27 cellular contexts compared by ENCODE assay signal in genomic region chr5:175102717-175103116, GRCh38.
"Had no signal": no experiment of that assay in that cellular context is flagged by ENCODE, and none has a peak within 500 bp of the region (broad histone marks: within the 10 kb centered on the region; RNA-seq: fewer than 3 reads in every experiment).

No MANE protein-coding gene starts in this region.

- H3K27me3 ChIP-seq: stomach, suprapubic skin, testis, thyroid gland, tibial artery, tibial nerve, transverse colon, upper lobe of left lung, uterus, vagina had no signal

- H3K36me3 ChIP-seq: stomach, suprapubic skin, thoracic aorta, thyroid gland, tibial artery, tibial nerve, transverse colon, upper lobe of left lung, upper lobe of right lung, uterus, vagina had no signal

- H3K4me3 ChIP-seq: stomach, suprapubic skin, testis, thoracic aorta, thyroid gland, tibial artery, tibial nerve, transverse colon, upper lobe of left lung, upper lobe of right lung, uterus, vagina had no signal

- H3K27ac ChIP-seq: stomach, suprapubic skin, testis, thoracic aorta, thyroid gland, tibial artery, tibial nerve, transverse colon, upper lobe of left lung, upper lobe of right lung, uterus, vagina had no signal

- FAIRE-seq: urothelium cell line had no signal

- DNase-seq: stimulated activated CD4-positive, alpha-beta T cell treated with anti-CD3 and anti-CD28 coated beads, Interleukin-2, amount 100 ng/mL, for 48 hours; stimulated activated CD4-positive, alpha-beta T cell treated with anti-CD3 and anti-CD28 coated beads, Interleukin-4, amount 100 ng/mL, for 1 hour; stimulated activated CD4-positive, alpha-beta T cell treated with anti-CD3 and anti-CD28 coated beads, Interleukin-4, amount 100 ng/mL, for 24 hours; stimulated activated CD4-positive, alpha-beta T cell treated with anti-CD3 and anti-CD28 coated beads, Interleukin-4, amount 100 ng/mL, for 4 hours; stimulated activated CD8-positive, alpha-beta memory T cell treated with anti-CD3 and anti-CD28 coated beads, Interleukin-4, amount 100 ng/mL, for 48 hours; stimulated activated naive B cell treated with anti-CD40 and anti-IgM and Interleukin-4, amounts not matched to agents 10 μg/mL and 1 μg/mL and 100 μg/mL, for 72 hours; stimulated activated naive CD4-positive, alpha-beta T cell; stimulated activated naive CD4-positive, alpha-beta T cell treated with Interleukin-2 at 50 U/mL for 16 hours; stimulated activated naive CD8-positive, alpha-beta T cell treated with anti-CD3 and anti-CD28 coated beads, Interleukin-15, amount 100 ng/mL, for 72 hours; stimulated activated naive CD8-positive, alpha-beta T cell treated with anti-CD3 and anti-CD28 coated beads, Interleukin-15, Interleukin-2, amounts not matched to agents 100 U/mL and 50 U/mL, for 24 hours; stomach; substantia nigra; testis; thyroid gland; tibial artery; transverse colon; trophoblast cell; upper lobe of left lung; upper lobe of right lung; uterus had no signal

- H3K4me1 ChIP-seq: stomach, suprapubic skin, testis, thyroid gland, tibial artery, tibial nerve, transverse colon, upper lobe of left lung, upper lobe of right lung, uterus, vagina had no signal

- ATAC-seq: stimulated activated effector memory CD8-positive, alpha-beta T cell treated with anti-CD3 and anti-CD28 coated beads, Interleukin-12 subunit alpha, Interleukin-12 subunit beta, amount 100 ng/mL, for 72 hours; stimulated activated memory B cell treated with anti-CD40 and anti-IgM and Interleukin-4, amounts not matched to agents 10 μg/mL and 1 μg/mL and 100 μg/mL, for 72 hours; stimulated activated naive B cell treated with anti-CD40 and anti-IgM and Interleukin-4, amounts not matched to agents 10 μg/mL and 1 μg/mL and 100 μg/mL, for 72 hours; stimulated activated naive CD8-positive, alpha-beta T cell treated with anti-CD3 and anti-CD28 coated beads, Interleukin-15, amount 100 ng/mL, for 72 hours; stimulated activated naive CD8-positive, alpha-beta T cell treated with anti-CD3 and anti-CD28 coated beads, Interleukin-15, Interleukin-2, amounts not matched to agents 100 U/mL and 50 U/mL, for 24 hours; upper lobe of right lung had no signal

- H3K9me3 ChIP-seq: stomach, suprapubic skin, testis, thoracic aorta, thyroid gland, tibial artery, tibial nerve, transverse colon, upper lobe of left lung, upper lobe of right lung, uterus, vagina had no signal
